Comparison of ENCODE assay signal across 8 cellular contexts in genomic region chr15:55498109-55498938, GRCh38. TPM values are rescaled to one million over a fixed set of nuclear protein-coding genes. Genes with fewer than 3 reads are reported as not detected.
DNase-seq lines count a peak whose midpoint lies in the region; ATAC-seq, FAIRE-seq and TF ChIP-seq lines count a peak whose summit lies in the region.
"Not testable (repeated sequence)": the region's sequence is repeated elsewhere in the genome, so short reads cannot be mapped to it uniquely, and the experiment has no call there.

No MANE protein-coding gene starts in this region.

- TF ChIP-seq POLR2A in GM12891 (IDR thresholded peaks at IDR 0.05; ENCODE audit: low read depth, low read length) = 0 out of 2 replicates have a peak, but pooled peaks have one; percentile 27
- not testable (repeated sequence) for TF ChIP-seq POLR2A in adrenal gland (IDR thresholded peaks at IDR 0.05); transverse colon (IDR thresholded peaks at IDR 0.05)

- peak overlapping the region in 3 of 4 donors; percentile 61 to 67 (median 62) for H3K4me3 ChIP-seq in adrenal gland
- H3K4me3 ChIP-seq in transverse colon = peak overlapping the region; percentile 12 to 62 (median 50)

- H3K27me3 ChIP-seq in adrenal gland, transverse colon: not testable (repeated sequence)

- peak overlapping the region in 3 of 5 donors; percentile 26 to 47 (median 36) for H3K27ac ChIP-seq in adrenal gland
- peak overlapping the region in 3 of 4 donors; percentile 29 to 56 (median 42) for H3K27ac ChIP-seq in transverse colon

- not testable (repeated sequence) for TF ChIP-seq EP300 in transverse colon (IDR thresholded peaks at IDR 0.05; ENCODE audit: low read depth)

- 9 to 20% (median 15%) methylated on average over 30 to 55 of the region's 55 CpGs for WGBS in adrenal gland, 4 donors
- 8 to 16% methylated on average over 5 to 48 of the region's 55 CpGs for WGBS in transverse colon (ENCODE audit: low coverage in 1 of 2), 2 donors

- FAIRE-seq in GM12891 (lab: Jason Lieb, UNC) = peak; percentile 85

- not testable (repeated sequence) for H3K4me1 ChIP-seq in adrenal gland (replicated peaks in 1 of 2)
- peaks cover 0 to 13% (median 2%) of the 10 kb centered on the region in 4 donors for H3K4me1 ChIP-seq in transverse colon

- H3K9me3 ChIP-seq in adrenal gland (replicated peaks in 1 of 3); transverse colon: not testable (repeated sequence)

- DNase-seq in GM12891 (ENCODE audit: insufficient read length, low spot score) = peak; percentile 64
- DNase-seq in NCI-H128 (lab: John Stamatoyannopoulos, UW; ENCODE audit: unreplicated experiment) = peak; percentile 27
- DNase-seq in T follicular helper cell (ENCODE audit: low read depth) = peak; percentile 58
- peak; percentile 79 to 92 (median 90) for DNase-seq in adrenal gland
- DNase-seq in left cardiac atrium = peak; percentile 91
- peak; percentile 67 to 97 (median 82) for DNase-seq in posterior cingulate gyrus
- DNase-seq in transverse colon = peak; percentile 87

- intact Hi-C loops in adrenal gland (cut with DNase I); left cardiac atrium (cut with DNase I); posterior cingulate gyrus (cut with DNase I); transverse colon (cut with DNase I; ENCODE audit: low total_unique reads): not testable (repeated sequence)

- H3K36me3 ChIP-seq in adrenal gland (replicated peaks in 1 of 2); transverse colon: not testable (repeated sequence)

- in situ Hi-C loops in transverse colon (cut with MboI; ENCODE audit: low pct_ligation_motif_present in 1 of 4, low pct_unique_long_range_greater_than_20kb in 1 of 4, low sequenced_read_pairs in 3 of 4) = not testable (repeated sequence)

- ATAC-seq in HG02759 (IDR thresholded peaks at IDR 0.05; ENCODE audit: unreplicated experiment) (peak; percentile 99), left cardiac atrium (peak; percentile 100)

- not testable (repeated sequence) for TF ChIP-seq CTCF in adrenal gland (IDR thresholded peaks at IDR 0.05); transverse colon (IDR thresholded peaks at IDR 0.05)

TF ChIP-seq in GM12891, 5 proteins besides CTCF, POLR2A, EP300 and RAD21:
- 0 out of 2 replicates have a peak, but pooled peaks have one; percentile 28 for TF ChIP-seq POU2F2 (IDR thresholded peaks at IDR 0.05; ENCODE audit: low read depth, low read length)
TF ChIP-seq in GM12891: peak in this region for 1; not testable (repeated sequence) for 4.

RNA-seq across cellular contexts. Expression of gene DNAAF4, which starts 9.7 kb away (rescaled TPM):
- 0.36 TPM for polyA plus RNA-seq in GM12891 (2012; ENCODE audit: low read depth, missing spikeins)
- 1 to 10 TPM in 6 of 8 donors, under 1 TPM in 1, not detected in 1; 0.63 to 2.5 (median 1.8) TPM for total RNA-seq in adrenal gland
- polyA plus RNA-seq in adrenal gland = 1 to 10 TPM; 3.7 to 6.4 (median 4.3) TPM
- under 1 TPM; 0.21 to 0.68 TPM for total RNA-seq in left cardiac atrium
- under 1 TPM in 1 of 4 donors, not detected in 3; 0.80 TPM for total RNA-seq in transverse colon

Comparison
In these comparisons a context has a peak if more than half of its experiments do, and no peak if none do; other contexts are left out.
1. Peak in every context shown above with its lines: DNase-seq, ATAC-seq, H3K4me3 ChIP-seq and H3K27ac ChIP-seq.
2. DNase-seq: peak in every context shown above with its lines; median percentile 91 in left cardiac atrium; 90 in adrenal gland; 87 in transverse colon; 82 in posterior cingulate gyrus; 64 in GM12891; 58 in T follicular helper cell; 27 in NCI-H128.